In genomic region chr20:53839423-53840176, GRCh38 we compare ENCODE assay signal across 1 cellular context.
TF ChIP-seq lines count a peak whose summit lies in the region.

No MANE protein-coding gene starts in this region.

TF ChIP-seq in GM12878, 131 proteins besides CTCF, POLR2A, EP300 and RAD21 (continued from another document and continues in another):
- TF ChIP-seq MLLT1 (IDR thresholded peaks at IDR 0.05) = no peak
- no peak for TF ChIP-seq GABPA (IDR thresholded peaks at IDR 0.05; ENCODE audit: low read depth)
- TF ChIP-seq LARP7 (IDR thresholded peaks at IDR 0.05) = peak; percentile 72
- TF ChIP-seq IKZF2 (IDR thresholded peaks at IDR 0.05) = peak; percentile 86 to 87
- TF ChIP-seq SMAD5 (IDR thresholded peaks at IDR 0.05; ENCODE audit: low read depth) = no peak
- TF ChIP-seq KAT2A (conservative IDR thresholded peaks at IDR 0.05; ENCODE audit: control insufficient read depth, low read depth, low read length) = no peak
- no peak for TF ChIP-seq CREM (IDR thresholded peaks at IDR 0.05; ENCODE audit: low read depth)
- 0 out of 3 replicates have a peak, but pooled peaks of 1 of the 2 experiments have one; percentile 13 for TF ChIP-seq EGR1 (IDR thresholded peaks at IDR 0.05; ENCODE audit: borderline replicate concordance in 1 of 2, low read depth in 2 of 2, low read length in 2 of 2)
- no peak for TF ChIP-seq RBBP5 (conservative IDR thresholded peaks at IDR 0.05)
- no peak for TF ChIP-seq SP1 (IDR thresholded peaks at IDR 0.05; ENCODE audit: low read depth, low read length)
- TF ChIP-seq SKIL (IDR thresholded peaks at IDR 0.05; ENCODE audit: low read depth, poor library complexity, severe bottlenecking) = no peak
- TF ChIP-seq E2F4 (IDR thresholded peaks at IDR 0.05; ENCODE audit: low read depth, low read length) = no peak
- no peak for TF ChIP-seq MAX (IDR thresholded peaks at IDR 0.05; ENCODE audit: low read depth, low read length)
- no peak for TF ChIP-seq TCF7 (IDR thresholded peaks at IDR 0.05; ENCODE audit: borderline replicate concordance)
- no peak for TF ChIP-seq ZBED1 (IDR thresholded peaks at IDR 0.05; ENCODE audit: borderline replicate concordance)
- TF ChIP-seq PRDM15 (CRISPR knock-in tag; IDR thresholded peaks at IDR 0.05) = no peak
- TF ChIP-seq TAF1 (IDR thresholded peaks at IDR 0.05; ENCODE audit: borderline replicate concordance, low read depth, low read length) = no peak
- TF ChIP-seq ZNF384 (IDR thresholded peaks at IDR 0.05; ENCODE audit: borderline replicate concordance, low read depth, low read length) = no peak
- TF ChIP-seq E4F1 (IDR thresholded peaks at IDR 0.05; ENCODE audit: borderline replicate concordance, partially characterized antibody) = no peak
- TF ChIP-seq IRF5 (IDR thresholded peaks at IDR 0.05; ENCODE audit: borderline replicate concordance) = no peak
- no peak for TF ChIP-seq CREB1 (IDR thresholded peaks at IDR 0.05; ENCODE audit: low read depth)
- TF ChIP-seq HDGF (IDR thresholded peaks at IDR 0.05) = no peak
- TF ChIP-seq RB1 (IDR thresholded peaks at IDR 0.05; ENCODE audit: borderline replicate concordance) = no peak; the same call in 1 of the 2 replicates
- peak; percentile 42 to 88 for TF ChIP-seq ETV6 (conservative IDR thresholded peaks at IDR 0.05 in 1 of 2, IDR thresholded peaks at IDR 0.05 in 1 of 2; ENCODE audit: borderline replicate concordance in 1 of 2, low read depth in 1 of 2)
- TF ChIP-seq ZZZ3 (IDR thresholded peaks at IDR 0.05; ENCODE audit: control insufficient read depth, insufficient read length, low read depth) = no peak
- no peak for TF ChIP-seq SIN3A (IDR thresholded peaks at IDR 0.05; ENCODE audit: low read depth, low read length)
- no peak for TF ChIP-seq SMAD1 (IDR thresholded peaks at IDR 0.05; ENCODE audit: low read depth, partially characterized antibody)
- no peak for TF ChIP-seq SRF (IDR thresholded peaks at IDR 0.05; ENCODE audit: low read depth in 2 of 2, low read length in 2 of 2)
- peak; percentile 74; the same call in 1 of the 2 replicates for TF ChIP-seq PAX5 (IDR thresholded peaks at IDR 0.05; ENCODE audit: borderline replicate concordance, low read depth, low read length)
- TF ChIP-seq FOXM1 (IDR thresholded peaks at IDR 0.05; ENCODE audit: low read depth, low read length) = 0 out of 2 replicates have a peak, but pooled peaks have one; percentile 21
- TF ChIP-seq BCL3 (IDR thresholded peaks at IDR 0.05; ENCODE audit: borderline replicate concordance, insufficient read depth, low read depth, low read length, poor library complexity, severe bottlenecking) = no peak
- no peak for TF ChIP-seq MYB (IDR thresholded peaks at IDR 0.05; ENCODE audit: borderline replicate concordance, low read depth, low read length)
- no peak for TF ChIP-seq NR2C1 (IDR thresholded peaks at IDR 0.05)
- no peak for TF ChIP-seq POU2F2 (IDR thresholded peaks at IDR 0.05; ENCODE audit: borderline replicate concordance, low read depth, low read length)
- TF ChIP-seq TCF12 (IDR thresholded peaks at IDR 0.05; ENCODE audit: low read depth, low read length) = peak; percentile 94
- TF ChIP-seq ZNF622 (IDR thresholded peaks at IDR 0.05) = no peak
- TF ChIP-seq KDM1A (IDR thresholded peaks at IDR 0.05; ENCODE audit: borderline replicate concordance) = no peak
- TF ChIP-seq DPF2 (IDR thresholded peaks at IDR 0.05) = peak; percentile 74; the same call in 1 of the 2 replicates
- no peak for TF ChIP-seq E2F8 (IDR thresholded peaks at IDR 0.05; ENCODE audit: low read depth, partially characterized antibody)
- 0 out of 2 replicates have a peak, but pooled peaks have one; percentile 6 for TF ChIP-seq PKNOX1 (IDR thresholded peaks at IDR 0.05)
- no peak for TF ChIP-seq CEBPB (IDR thresholded peaks at IDR 0.05; ENCODE audit: borderline replicate concordance in 1 of 2, low read depth in 2 of 2, low read length in 2 of 2)
- TF ChIP-seq PML (IDR thresholded peaks at IDR 0.05; ENCODE audit: low read length) = no peak
- no peak for TF ChIP-seq STAT1 (conservative IDR thresholded peaks at IDR 0.05)
- no peak for TF ChIP-seq BMI1 (IDR thresholded peaks at IDR 0.05; ENCODE audit: borderline replicate concordance)
- no peak for TF ChIP-seq ZNF24 (IDR thresholded peaks at IDR 0.05)
- peak; percentile 38; the same call in 1 of the 2 replicates for TF ChIP-seq SMARCA5 (IDR thresholded peaks at IDR 0.05)
